ENCODE assay signal across 18 cellular contexts in genomic region chr10:128405450-128405849, GRCh38.
DNase-seq lines count a peak whose midpoint lies in the region; ATAC-seq and TF ChIP-seq lines count a peak whose summit lies in the region.
"Had no signal": no experiment of that assay in that cellular context is flagged by ENCODE, and none has a peak within 500 bp of the region (broad histone marks: within the 10 kb centered on the region; RNA-seq: fewer than 3 reads in every experiment).

No MANE protein-coding gene starts in this region.

- H4K8ac ChIP-seq in neuronal stem cell (ENCODE audit: low read depth, low read length), result no peak overlapping the region

- intact Hi-C loops in heart left ventricle (cut with DNase I) (no loop called here), Panc1 (cut with micrococcal nuclease; ENCODE audit: unreplicated experiment) (no loop called here), OCI-LY7 (cut with micrococcal nuclease; ENCODE audit: unreplicated experiment) (no loop called here)

- CTCF ChIA-PET in Panc1 (lab: Charles Lee) (no interaction called here), OCI-LY7 (lab: Charles Lee; ENCODE audit: unreplicated experiment) (no interaction called here)

- no peak overlapping the region for H3K14ac ChIP-seq in neuronal stem cell (ENCODE audit: low read length)

- no peaks in the 10 kb centered on the region for H3K4me1 ChIP-seq in right atrium auricular region
- H3K4me1 ChIP-seq in heart left ventricle, result no peaks in the 10 kb centered on the region
- H3K4me1 ChIP-seq in Panc1 (ENCODE audit: control insufficient read depth, insufficient read depth, low read length), result no peaks in the 10 kb centered on the region
- H3K4me1 ChIP-seq in neuronal stem cell (ENCODE audit: control insufficient read depth in 2 of 2, insufficient read depth in 1 of 2, low read depth in 1 of 2, low read length in 2 of 2), result no peaks in the 10 kb centered on the region
- H3K4me1 ChIP-seq in OCI-LY7 (ENCODE audit: insufficient read depth, low read length, poor library complexity, severe bottlenecking), result no peaks in the 10 kb centered on the region
- H3K4me1 ChIP-seq: A549, Caco-2 had no signal

- DNase-seq in right atrium auricular region (ENCODE audit: low spot score) (peak; percentile 16), heart left ventricle (no peak), Panc1 (ENCODE audit: low read depth, low spot score) (no peak), neuronal stem cell (ENCODE audit: low spot score) (no peak), NCI-H524 (lab: John Stamatoyannopoulos, UW) (no peak), OCI-LY7 (ENCODE audit: low spot score) (no peak)
- DNase-seq in activated naive CD4-positive, alpha-beta T cell treated with Interleukin-2 at 50 U/mL for 16 hours, result no peak
- DNase-seq: AML-193; Caco-2; Calu3; CD4-positive, alpha-beta T cell; CD8-positive, alpha-beta T cell; DMS79 treated with DMSO at 0.1 percent for 48 hours; GF-D8 had no signal

- no peak overlapping the region for H2AFZ ChIP-seq in neuronal stem cell (ENCODE audit: low read length)
- no peak overlapping the region; the same call in 1 of the 2 replicates for H2AFZ ChIP-seq in OCI-LY7 (ENCODE audit: low read length)

- H2AK5ac ChIP-seq in neuronal stem cell (ENCODE audit: low read depth, low read length), result no peak overlapping the region

- H2BK5ac ChIP-seq in neuronal stem cell (ENCODE audit: low read length), result no peak overlapping the region

- no peaks in the 10 kb centered on the region for H4K20me1 ChIP-seq in OCI-LY7 (ENCODE audit: insufficient read depth, low read length)
- H4K20me1 ChIP-seq: BLaER1 treated with 17β-estradiol and CSF1 and Interleukin-3, amounts not matched to agents 10 nM and 100 nM had no signal

- H3K9ac ChIP-seq in neuronal stem cell (ENCODE audit: low read depth, low read length, poor library complexity), result no peak overlapping the region
- H3K9ac ChIP-seq: BLaER1 treated with 17β-estradiol and CSF1 and Interleukin-3, amounts not matched to agents 10 nM and 100 nM had no signal

- no TSS peak for BruUV-seq in Panc1 (replicated peaks; lab: Mats Ljungman, UMichigan)
- BruUV-seq in OCI-LY7 (replicated peaks; lab: Mats Ljungman, UMichigan), result no TSS peak

- H3K23ac ChIP-seq in neuronal stem cell (ENCODE audit: low read depth, low read length, poor library complexity), result no peak overlapping the region

- POLR2A ChIA-PET in Panc1 (lab: Charles Lee) (no interaction called here), OCI-LY7 (lab: Charles Lee) (no interaction called here)

- no peak overlapping the region for H3K4me3 ChIP-seq in right atrium auricular region
- no peak overlapping the region for H3K4me3 ChIP-seq in heart left ventricle
- no peak overlapping the region for H3K4me3 ChIP-seq in Panc1 (ENCODE audit: low read depth in 2 of 2, low read length in 2 of 2)
- no peak overlapping the region for H3K4me3 ChIP-seq in neuronal stem cell (ENCODE audit: low read length in 2 of 2)
- H3K4me3 ChIP-seq in OCI-LY7 (ENCODE audit: low read depth, low read length, poor library complexity, severe bottlenecking), result no peak overlapping the region
- H3K4me3 ChIP-seq: A549; BLaER1 treated with 17β-estradiol and CSF1 and Interleukin-3, amounts not matched to agents 10 nM and 100 nM had no signal

- H3K4me2 ChIP-seq in neuronal stem cell (ENCODE audit: insufficient read depth, low read length, poor library complexity, severe bottlenecking) (no peak overlapping the region), OCI-LY7 (ENCODE audit: low read length) (no peak overlapping the region)
- H3K4me2 ChIP-seq: A549; BLaER1 treated with 17β-estradiol and CSF1 and Interleukin-3, amounts not matched to agents 10 nM and 100 nM had no signal

- no peak for TF ChIP-seq POLR2A in heart left ventricle (IDR thresholded peaks at IDR 0.05)

- no peaks in the 10 kb centered on the region for H3K79me2 ChIP-seq in OCI-LY7 (ENCODE audit: insufficient read depth, low read depth, low read length)

- H3K9me3 ChIP-seq in right atrium auricular region, result peaks cover 0 to 10% of the 10 kb centered on the region in 2 donors
- peaks cover 0 to 18% (median 7%) of the 10 kb centered on the region in 12 donors for H3K9me3 ChIP-seq in heart left ventricle
- no peaks in the 10 kb centered on the region for H3K9me3 ChIP-seq in Panc1 (ENCODE audit: control insufficient read depth, insufficient read depth, low read depth, low read length)
- peaks cover 0 to 7% of the 10 kb centered on the region in 2 donors for H3K9me3 ChIP-seq in neuronal stem cell (replicated peaks in 1 of 2; ENCODE audit: control insufficient read depth in 2 of 2, insufficient read depth in 1 of 2, low read depth in 1 of 2, low read length in 2 of 2)
- no peaks in the 10 kb centered on the region for H3K9me3 ChIP-seq in OCI-LY7 (ENCODE audit: low read length)
- H3K9me3 ChIP-seq: A549, Caco-2 had no signal

- H3K4ac ChIP-seq in neuronal stem cell (ENCODE audit: low read length), result no peak overlapping the region

- H3K36me3 ChIP-seq in right atrium auricular region (no peaks in the 10 kb centered on the region), heart left ventricle (no peaks in the 10 kb centered on the region), Panc1 (ENCODE audit: control insufficient read depth, insufficient read depth, low read length) (no peaks in the 10 kb centered on the region), neuronal stem cell (replicated peaks in 1 of 2; ENCODE audit: control insufficient read depth in 2 of 2, insufficient read depth in 2 of 2, low read length in 2 of 2) (no peaks in the 10 kb centered on the region), OCI-LY7 (ENCODE audit: insufficient read depth, low read length) (no peaks in the 10 kb centered on the region)
- H3K36me3 ChIP-seq: BLaER1 treated with 17β-estradiol and CSF1 and Interleukin-3, amounts not matched to agents 10 nM and 100 nM had no signal

- H2BK120ac ChIP-seq in neuronal stem cell (ENCODE audit: low read depth, low read length), result no peak overlapping the region

- H3K27ac ChIP-seq in right atrium auricular region (no peak overlapping the region), heart left ventricle (no peak overlapping the region), Panc1 (ENCODE audit: low read length) (no peak overlapping the region), neuronal stem cell (replicated peaks; ENCODE audit: low read length) (no peak overlapping the region), OCI-LY7 (ENCODE audit: low read depth, low read length, poor library complexity, severe bottlenecking) (no peak overlapping the region)
- H3K27ac ChIP-seq: 22Rv1; A549; BLaER1 treated with 17β-estradiol and CSF1 and Interleukin-3, amounts not matched to agents 10 nM and 100 nM; C4-2B had no signal

- ATAC-seq in heart left ventricle, result no peak
- peak; percentile 48 for ATAC-seq in Panc1
- ATAC-seq: A549; CD8-positive, alpha-beta T cell had no signal

- no peak overlapping the region for H2BK15ac ChIP-seq in neuronal stem cell (ENCODE audit: low read length)

- WGBS in heart left ventricle, 4 donors, result 75 to 85% (median 82%) methylated on average over 8 of the region's 8 CpGs
- WGBS in neuronal stem cell (ENCODE audit: extremely low coverage in 2 of 2, insufficient read length in 2 of 2, insufficient replicate concordance in 1 of 2), 2 donors, result no CpG with 5 or more reads among the region's 8 CpGs

- no peaks in the 10 kb centered on the region for H3K27me3 ChIP-seq in right atrium auricular region
- no peaks in the 10 kb centered on the region for H3K27me3 ChIP-seq in heart left ventricle
- H3K27me3 ChIP-seq in Panc1 (ENCODE audit: control insufficient read depth, insufficient read depth, low read length), result no peaks in the 10 kb centered on the region; the same call in 1 of the 2 replicates
- no peaks in the 10 kb centered on the region for H3K27me3 ChIP-seq in neuronal stem cell (ENCODE audit: control insufficient read depth in 3 of 3, insufficient read depth in 3 of 3, low read depth in 1 of 3, low read length in 3 of 3)
- H3K27me3 ChIP-seq: BLaER1 treated with 17β-estradiol and CSF1 and Interleukin-3, amounts not matched to agents 10 nM and 100 nM had no signal

- no peak overlapping the region for H2BK12ac ChIP-seq in neuronal stem cell (ENCODE audit: low read length)

- in situ Hi-C loops in Panc1 (cut with HindIII; ENCODE audit: low pct_unique_long_range_greater_than_20kb, low sequenced_read_pairs), result no loop called here

- H3K9me2 ChIP-seq in OCI-LY7 (ENCODE audit: insufficient read depth, low read length), result no peaks in the 10 kb centered on the region

- TF ChIP-seq CTCF in right atrium auricular region (IDR thresholded peaks at IDR 0.05) (no peak), heart left ventricle (IDR thresholded peaks at IDR 0.05) (no peak), Panc1 (IDR thresholded peaks at IDR 0.05) (no peak), OCI-LY7 (conservative IDR thresholded peaks at IDR 0.05; ENCODE audit: low read length) (no peak)

- H3K79me1 ChIP-seq in neuronal stem cell (ENCODE audit: low read depth, low read length), result no peaks in the 10 kb centered on the region

- H4K91ac ChIP-seq in neuronal stem cell (ENCODE audit: low read depth, low read length, poor library complexity), result no peak overlapping the region

- H3K18ac ChIP-seq in neuronal stem cell (ENCODE audit: low read length), result peak overlapping the region; percentile 11
